ENCODE assay signal across 1 cellular context in the genomic region with DNA sequence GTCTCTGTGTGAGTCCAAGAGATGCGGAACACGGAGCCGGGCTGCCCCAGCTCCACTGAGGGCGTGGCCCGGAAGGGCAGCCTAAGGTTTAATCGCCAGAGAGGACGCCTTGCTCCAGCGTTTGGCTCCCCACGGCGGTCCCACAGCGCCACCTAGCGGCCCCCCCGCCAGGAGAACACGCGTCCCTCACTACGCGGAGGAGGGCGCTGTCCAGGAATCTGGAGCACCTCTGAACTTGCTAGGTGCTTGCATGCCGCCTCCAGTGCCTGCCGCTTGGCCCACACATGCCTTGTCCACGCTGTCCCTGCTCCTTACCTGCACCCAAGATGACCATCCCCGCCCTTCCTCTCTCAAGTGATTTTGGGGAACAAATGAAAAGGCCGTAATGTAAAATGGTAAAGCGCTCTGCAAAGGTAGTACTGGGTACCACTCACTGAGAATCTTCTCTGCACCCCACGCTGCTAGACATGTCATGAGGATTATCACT.
A peak's percentile ranks its signal among the peaks of the same experiment; 100 is the strongest.
TF ChIP-seq lines count a peak whose summit lies in the region.

No MANE protein-coding gene starts in this region.

TF ChIP-seq in K562, 482 proteins besides CTCF, POLR2A, EP300 and RAD21 (continued from another document and continues in another):
- no peak for TF ChIP-seq ASH1L (IDR thresholded peaks at IDR 0.05; ENCODE audit: borderline replicate concordance, low read depth, partially characterized antibody)
- no peak for TF ChIP-seq GABPA (tag; conservative IDR thresholded peaks at IDR 0.05; ENCODE audit: low read depth)
- TF ChIP-seq PHF21A (IDR thresholded peaks at IDR 0.05; ENCODE audit: borderline replicate concordance, low read depth), result peak; percentile 51; the same call in 1 of the 2 replicates
- TF ChIP-seq ZNF23 (CRISPR knock-in tag; IDR thresholded peaks at IDR 0.05), result no peak
- TF ChIP-seq, protein P1, sequence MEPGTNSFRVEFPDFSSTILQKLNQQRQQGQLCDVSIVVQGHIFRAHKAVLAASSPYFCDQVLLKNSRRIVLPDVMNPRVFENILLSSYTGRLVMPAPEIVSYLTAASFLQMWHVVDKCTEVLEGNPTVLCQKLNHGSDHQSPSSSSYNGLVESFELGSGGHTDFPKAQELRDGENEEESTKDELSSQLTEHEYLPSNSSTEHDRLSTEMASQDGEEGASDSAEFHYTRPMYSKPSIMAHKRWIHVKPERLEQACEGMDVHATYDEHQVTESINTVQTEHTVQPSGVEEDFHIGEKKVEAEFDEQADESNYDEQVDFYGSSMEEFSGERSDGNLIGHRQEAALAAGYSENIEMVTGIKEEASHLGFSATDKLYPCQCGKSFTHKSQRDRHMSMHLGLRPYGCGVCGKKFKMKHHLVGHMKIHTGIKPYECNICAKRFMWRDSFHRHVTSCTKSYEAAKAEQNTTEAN (CRISPR knock-in tag; IDR thresholded peaks at IDR 0.05), result no peak
- no peak for TF ChIP-seq SAFB2 (IDR thresholded peaks at IDR 0.05; ENCODE audit: borderline replicate concordance, low read depth, low read length, severe bottlenecking)
- no peak for TF ChIP-seq RBM39 (optimal IDR thresholded peaks at IDR 0.05; ENCODE audit: low read depth, low read length)
- peak; percentile 85 for TF ChIP-seq ETV5 (CRISPR knock-in tag; IDR thresholded peaks at IDR 0.05; ENCODE audit: low read depth)
- TF ChIP-seq NONO (IDR thresholded peaks at IDR 0.05; ENCODE audit: low read depth in 2 of 2, low read length in 1 of 2), result no peak
- TF ChIP-seq, protein P2, sequence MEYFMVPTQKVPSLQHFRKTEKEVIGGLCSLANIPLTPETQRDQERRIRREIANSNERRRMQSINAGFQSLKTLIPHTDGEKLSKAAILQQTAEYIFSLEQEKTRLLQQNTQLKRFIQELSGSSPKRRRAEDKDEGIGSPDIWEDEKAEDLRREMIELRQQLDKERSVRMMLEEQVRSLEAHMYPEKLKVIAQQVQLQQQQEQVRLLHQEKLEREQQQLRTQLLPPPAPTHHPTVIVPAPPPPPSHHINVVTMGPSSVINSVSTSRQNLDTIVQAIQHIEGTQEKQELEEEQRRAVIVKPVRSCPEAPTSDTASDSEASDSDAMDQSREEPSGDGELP (CRISPR knock-in tag; IDR thresholded peaks at IDR 0.05; ENCODE audit: borderline replicate concordance), result peak; percentile 84
- TF ChIP-seq, protein P3, sequence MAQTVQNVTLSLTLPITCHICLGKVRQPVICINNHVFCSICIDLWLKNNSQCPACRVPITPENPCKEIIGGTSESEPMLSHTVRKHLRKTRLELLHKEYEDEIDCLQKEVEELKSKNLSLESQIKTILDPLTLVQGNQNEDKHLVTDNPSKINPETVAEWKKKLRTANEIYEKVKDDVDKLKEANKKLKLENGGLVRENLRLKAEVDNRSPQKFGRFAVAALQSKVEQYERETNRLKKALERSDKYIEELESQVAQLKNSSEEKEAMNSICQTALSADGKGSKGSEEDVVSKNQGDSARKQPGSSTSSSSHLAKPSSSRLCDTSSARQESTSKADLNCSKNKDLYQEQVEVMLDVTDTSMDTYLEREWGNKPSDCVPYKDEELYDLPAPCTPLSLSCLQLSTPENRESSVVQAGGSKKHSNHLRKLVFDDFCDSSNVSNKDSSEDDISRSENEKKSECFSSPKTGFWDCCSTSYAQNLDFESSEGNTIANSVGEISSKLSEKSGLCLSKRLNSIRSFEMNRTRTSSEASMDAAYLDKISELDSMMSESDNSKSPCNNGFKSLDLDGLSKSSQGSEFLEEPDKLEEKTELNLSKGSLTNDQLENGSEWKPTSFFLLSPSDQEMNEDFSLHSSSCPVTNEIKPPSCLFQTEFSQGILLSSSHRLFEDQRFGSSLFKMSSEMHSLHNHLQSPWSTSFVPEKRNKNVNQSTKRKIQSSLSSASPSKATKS (CRISPR knock-in tag; IDR thresholded peaks at IDR 0.05), result no peak
- TF ChIP-seq ZNF12 (CRISPR knock-in tag; IDR thresholded peaks at IDR 0.05), result no peak
- TF ChIP-seq CBFB (CRISPR knock-in tag; IDR thresholded peaks at IDR 0.05), result no peak
- no peak for TF ChIP-seq ZNF76 (CRISPR knock-in tag; IDR thresholded peaks at IDR 0.05; ENCODE audit: borderline replicate concordance)
- no peak for TF ChIP-seq MEIS2 (IDR thresholded peaks at IDR 0.05; ENCODE audit: partially characterized antibody)
- TF ChIP-seq MTA3 (IDR thresholded peaks at IDR 0.05; ENCODE audit: borderline replicate concordance), result peak; percentile 31; the same call in 1 of the 2 replicates
- TF ChIP-seq, protein P4, sequence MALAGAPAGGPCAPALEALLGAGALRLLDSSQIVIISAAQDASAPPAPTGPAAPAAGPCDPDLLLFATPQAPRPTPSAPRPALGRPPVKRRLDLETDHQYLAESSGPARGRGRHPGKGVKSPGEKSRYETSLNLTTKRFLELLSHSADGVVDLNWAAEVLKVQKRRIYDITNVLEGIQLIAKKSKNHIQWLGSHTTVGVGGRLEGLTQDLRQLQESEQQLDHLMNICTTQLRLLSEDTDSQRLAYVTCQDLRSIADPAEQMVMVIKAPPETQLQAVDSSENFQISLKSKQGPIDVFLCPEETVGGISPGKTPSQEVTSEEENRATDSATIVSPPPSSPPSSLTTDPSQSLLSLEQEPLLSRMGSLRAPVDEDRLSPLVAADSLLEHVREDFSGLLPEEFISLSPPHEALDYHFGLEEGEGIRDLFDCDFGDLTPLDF (CRISPR knock-in tag; IDR thresholded peaks at IDR 0.05), result 0 out of 2 replicates have a peak, but pooled peaks have one; percentile 23
- peak; percentile 47; the same call in 1 of the 2 replicates for TF ChIP-seq SMAD4 (CRISPR knock-in tag; conservative IDR thresholded peaks at IDR 0.05)
- TF ChIP-seq ZSCAN32 (CRISPR knock-in tag; IDR thresholded peaks at IDR 0.05), result no peak
- TF ChIP-seq CCAR2 (IDR thresholded peaks at IDR 0.05; ENCODE audit: low read depth, low read length), result no peak
- no peak for TF ChIP-seq FOXA1 (IDR thresholded peaks at IDR 0.05; ENCODE audit: borderline replicate concordance)
- TF ChIP-seq FUS (optimal IDR thresholded peaks at IDR 0.05; ENCODE audit: low read depth, low read length), result no peak
- TF ChIP-seq ZSCAN29 (IDR thresholded peaks at IDR 0.05), result no peak
- no peak for TF ChIP-seq ZBTB1 (CRISPR knock-in tag; IDR thresholded peaks at IDR 0.05; ENCODE audit: borderline replicate concordance, low read depth)
- peak; percentile 98 for TF ChIP-seq SMC3 (conservative IDR thresholded peaks at IDR 0.05; ENCODE audit: insufficient read depth, low read depth, low read length)
- peak; percentile 53; the same call in 1 of the 2 replicates for TF ChIP-seq ADNP (tag; IDR thresholded peaks at IDR 0.05)
- peak; percentile 80 for TF ChIP-seq CXXC5 (CRISPR knock-in tag; IDR thresholded peaks at IDR 0.05)
- TF ChIP-seq, protein P5, sequence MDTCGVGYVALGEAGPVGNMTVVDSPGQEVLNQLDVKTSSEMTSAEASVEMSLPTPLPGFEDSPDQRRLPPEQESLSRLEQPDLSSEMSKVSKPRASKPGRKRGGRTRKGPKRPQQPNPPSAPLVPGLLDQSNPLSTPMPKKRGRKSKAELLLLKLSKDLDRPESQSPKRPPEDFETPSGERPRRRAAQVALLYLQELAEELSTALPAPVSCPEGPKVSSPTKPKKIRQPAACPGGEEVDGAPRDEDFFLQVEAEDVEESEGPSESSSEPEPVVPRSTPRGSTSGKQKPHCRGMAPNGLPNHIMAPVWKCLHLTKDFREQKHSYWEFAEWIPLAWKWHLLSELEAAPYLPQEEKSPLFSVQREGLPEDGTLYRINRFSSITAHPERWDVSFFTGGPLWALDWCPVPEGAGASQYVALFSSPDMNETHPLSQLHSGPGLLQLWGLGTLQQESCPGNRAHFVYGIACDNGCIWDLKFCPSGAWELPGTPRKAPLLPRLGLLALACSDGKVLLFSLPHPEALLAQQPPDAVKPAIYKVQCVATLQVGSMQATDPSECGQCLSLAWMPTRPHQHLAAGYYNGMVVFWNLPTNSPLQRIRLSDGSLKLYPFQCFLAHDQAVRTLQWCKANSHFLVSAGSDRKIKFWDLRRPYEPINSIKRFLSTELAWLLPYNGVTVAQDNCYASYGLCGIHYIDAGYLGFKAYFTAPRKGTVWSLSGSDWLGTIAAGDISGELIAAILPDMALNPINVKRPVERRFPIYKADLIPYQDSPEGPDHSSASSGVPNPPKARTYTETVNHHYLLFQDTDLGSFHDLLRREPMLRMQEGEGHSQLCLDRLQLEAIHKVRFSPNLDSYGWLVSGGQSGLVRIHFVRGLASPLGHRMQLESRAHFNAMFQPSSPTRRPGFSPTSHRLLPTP (IDR thresholded peaks at IDR 0.05; ENCODE audit: borderline replicate concordance, extremely low read depth, insufficient read length), result no peak
- no peak for TF ChIP-seq HNRNPK (IDR thresholded peaks at IDR 0.05; ENCODE audit: low read depth, low read length, poor library complexity, severe bottlenecking)
- TF ChIP-seq NUFIP1 (IDR thresholded peaks at IDR 0.05; ENCODE audit: partially characterized antibody), result no peak
- TF ChIP-seq, protein P6, sequence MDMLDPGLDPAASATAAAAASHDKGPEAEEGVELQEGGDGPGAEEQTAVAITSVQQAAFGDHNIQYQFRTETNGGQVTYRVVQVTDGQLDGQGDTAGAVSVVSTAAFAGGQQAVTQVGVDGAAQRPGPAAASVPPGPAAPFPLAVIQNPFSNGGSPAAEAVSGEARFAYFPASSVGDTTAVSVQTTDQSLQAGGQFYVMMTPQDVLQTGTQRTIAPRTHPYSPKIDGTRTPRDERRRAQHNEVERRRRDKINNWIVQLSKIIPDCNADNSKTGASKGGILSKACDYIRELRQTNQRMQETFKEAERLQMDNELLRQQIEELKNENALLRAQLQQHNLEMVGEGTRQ (CRISPR knock-in tag; IDR thresholded peaks at IDR 0.05), result no peak
- TF ChIP-seq FOS (IDR thresholded peaks at IDR 0.05; ENCODE audit: extremely low read depth, insufficient read length), result no peak
- TF ChIP-seq E2F3 (CRISPR knock-in tag; IDR thresholded peaks at IDR 0.05), result no peak
- TF ChIP-seq, protein P7, sequence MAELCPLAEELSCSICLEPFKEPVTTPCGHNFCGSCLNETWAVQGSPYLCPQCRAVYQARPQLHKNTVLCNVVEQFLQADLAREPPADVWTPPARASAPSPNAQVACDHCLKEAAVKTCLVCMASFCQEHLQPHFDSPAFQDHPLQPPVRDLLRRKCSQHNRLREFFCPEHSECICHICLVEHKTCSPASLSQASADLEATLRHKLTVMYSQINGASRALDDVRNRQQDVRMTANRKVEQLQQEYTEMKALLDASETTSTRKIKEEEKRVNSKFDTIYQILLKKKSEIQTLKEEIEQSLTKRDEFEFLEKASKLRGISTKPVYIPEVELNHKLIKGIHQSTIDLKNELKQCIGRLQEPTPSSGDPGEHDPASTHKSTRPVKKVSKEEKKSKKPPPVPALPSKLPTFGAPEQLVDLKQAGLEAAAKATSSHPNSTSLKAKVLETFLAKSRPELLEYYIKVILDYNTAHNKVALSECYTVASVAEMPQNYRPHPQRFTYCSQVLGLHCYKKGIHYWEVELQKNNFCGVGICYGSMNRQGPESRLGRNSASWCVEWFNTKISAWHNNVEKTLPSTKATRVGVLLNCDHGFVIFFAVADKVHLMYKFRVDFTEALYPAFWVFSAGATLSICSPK (IDR thresholded peaks at IDR 0.05; ENCODE audit: borderline replicate concordance), result no peak
- 0 out of 2 replicates have a peak, but pooled peaks have one; percentile 31 for TF ChIP-seq EHMT2 (IDR thresholded peaks at IDR 0.05)
- TF ChIP-seq DIDO1 (tag; IDR thresholded peaks at IDR 0.05; ENCODE audit: low read depth), result no peak
- no peak for TF ChIP-seq GATA2 (CRISPR knock-in tag; IDR thresholded peaks at IDR 0.05)
- peak; percentile 64; the same call in 1 of the 2 replicates for TF ChIP-seq CREB1 (IDR thresholded peaks at IDR 0.05)
- peak; percentile 80 for TF ChIP-seq CREB1 (CRISPR knock-in tag; IDR thresholded peaks at IDR 0.05)
- peak; percentile 34; the same call in 1 of the 2 replicates for TF ChIP-seq RBFOX2 (IDR thresholded peaks at IDR 0.05; ENCODE audit: low read depth, low read length)
- TF ChIP-seq CHD4 (IDR thresholded peaks at IDR 0.05; ENCODE audit: insufficient read depth, insufficient replicate concordance, low read depth, low read length, poor library complexity, severe bottlenecking), result no peak
- TF ChIP-seq, protein P8, sequence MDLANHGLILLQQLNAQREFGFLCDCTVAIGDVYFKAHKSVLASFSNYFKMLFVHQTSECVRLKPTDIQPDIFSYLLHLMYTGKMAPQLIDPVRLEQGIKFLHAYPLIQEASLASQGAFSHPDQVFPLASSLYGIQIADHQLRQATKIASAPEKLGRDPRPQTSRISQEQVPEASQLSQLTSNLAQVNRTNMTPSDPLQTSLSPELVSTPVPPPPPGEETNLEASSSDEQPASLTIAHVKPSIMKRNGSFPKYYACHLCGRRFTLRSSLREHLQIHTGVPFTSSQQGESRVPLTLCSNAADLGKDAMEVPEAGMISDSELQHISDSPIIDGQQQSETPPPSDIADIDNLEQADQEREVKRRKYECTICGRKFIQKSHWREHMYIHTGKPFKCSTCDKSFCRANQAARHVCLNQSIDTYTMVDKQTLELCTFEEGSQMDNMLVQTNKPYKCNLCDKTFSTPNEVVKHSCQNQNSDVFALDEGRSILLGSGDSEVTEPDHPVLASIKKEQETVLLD (IDR thresholded peaks at IDR 0.05), result no peak
- TF ChIP-seq PRMT5 (CRISPR knock-in tag; IDR thresholded peaks at IDR 0.05), result no peak
- TF ChIP-seq, protein P9, sequence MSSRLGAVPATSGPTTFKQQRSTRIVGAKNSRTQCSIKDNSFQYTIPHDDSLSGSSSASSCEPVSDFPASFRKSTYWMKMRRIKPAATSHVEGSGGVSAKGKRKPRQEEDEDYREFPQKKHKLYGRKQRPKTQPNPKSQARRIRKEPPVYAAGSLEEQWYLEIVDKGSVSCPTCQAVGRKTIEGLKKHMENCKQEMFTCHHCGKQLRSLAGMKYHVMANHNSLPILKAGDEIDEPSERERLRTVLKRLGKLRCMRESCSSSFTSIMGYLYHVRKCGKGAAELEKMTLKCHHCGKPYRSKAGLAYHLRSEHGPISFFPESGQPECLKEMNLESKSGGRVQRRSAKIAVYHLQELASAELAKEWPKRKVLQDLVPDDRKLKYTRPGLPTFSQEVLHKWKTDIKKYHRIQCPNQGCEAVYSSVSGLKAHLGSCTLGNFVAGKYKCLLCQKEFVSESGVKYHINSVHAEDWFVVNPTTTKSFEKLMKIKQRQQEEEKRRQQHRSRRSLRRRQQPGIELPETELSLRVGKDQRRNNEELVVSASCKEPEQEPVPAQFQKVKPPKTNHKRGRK (tag; IDR thresholded peaks at IDR 0.05), result no peak
- TF ChIP-seq CBX5 (IDR thresholded peaks at IDR 0.05; ENCODE audit: borderline replicate concordance, low read depth), result peak; percentile 81; the same call in 1 of the 2 replicates
- TF ChIP-seq, protein P10, sequence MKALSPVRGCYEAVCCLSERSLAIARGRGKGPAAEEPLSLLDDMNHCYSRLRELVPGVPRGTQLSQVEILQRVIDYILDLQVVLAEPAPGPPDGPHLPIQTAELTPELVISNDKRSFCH (CRISPR knock-in tag; IDR thresholded peaks at IDR 0.05), result no peak
- TF ChIP-seq, protein P10 (tag; IDR thresholded peaks at IDR 0.05), result peak; percentile 72; the same call in 1 of the 2 replicates
- no peak; a peak in 1 of 4 replicates for TF ChIP-seq FOXA3 (CRISPR knock-in tag; conservative IDR thresholded peaks at IDR 0.05 in 1 of 2, IDR thresholded peaks at IDR 0.05 in 1 of 2)
- TF ChIP-seq, protein P11, sequence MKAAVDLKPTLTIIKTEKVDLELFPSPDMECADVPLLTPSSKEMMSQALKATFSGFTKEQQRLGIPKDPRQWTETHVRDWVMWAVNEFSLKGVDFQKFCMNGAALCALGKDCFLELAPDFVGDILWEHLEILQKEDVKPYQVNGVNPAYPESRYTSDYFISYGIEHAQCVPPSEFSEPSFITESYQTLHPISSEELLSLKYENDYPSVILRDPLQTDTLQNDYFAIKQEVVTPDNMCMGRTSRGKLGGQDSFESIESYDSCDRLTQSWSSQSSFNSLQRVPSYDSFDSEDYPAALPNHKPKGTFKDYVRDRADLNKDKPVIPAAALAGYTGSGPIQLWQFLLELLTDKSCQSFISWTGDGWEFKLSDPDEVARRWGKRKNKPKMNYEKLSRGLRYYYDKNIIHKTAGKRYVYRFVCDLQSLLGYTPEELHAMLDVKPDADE (conservative IDR thresholded peaks at IDR 0.05; ENCODE audit: control insufficient read depth, low read depth, low read length), result no peak
